Comparison of ENCODE assay signal across 8 cellular contexts in the genomic region with DNA sequence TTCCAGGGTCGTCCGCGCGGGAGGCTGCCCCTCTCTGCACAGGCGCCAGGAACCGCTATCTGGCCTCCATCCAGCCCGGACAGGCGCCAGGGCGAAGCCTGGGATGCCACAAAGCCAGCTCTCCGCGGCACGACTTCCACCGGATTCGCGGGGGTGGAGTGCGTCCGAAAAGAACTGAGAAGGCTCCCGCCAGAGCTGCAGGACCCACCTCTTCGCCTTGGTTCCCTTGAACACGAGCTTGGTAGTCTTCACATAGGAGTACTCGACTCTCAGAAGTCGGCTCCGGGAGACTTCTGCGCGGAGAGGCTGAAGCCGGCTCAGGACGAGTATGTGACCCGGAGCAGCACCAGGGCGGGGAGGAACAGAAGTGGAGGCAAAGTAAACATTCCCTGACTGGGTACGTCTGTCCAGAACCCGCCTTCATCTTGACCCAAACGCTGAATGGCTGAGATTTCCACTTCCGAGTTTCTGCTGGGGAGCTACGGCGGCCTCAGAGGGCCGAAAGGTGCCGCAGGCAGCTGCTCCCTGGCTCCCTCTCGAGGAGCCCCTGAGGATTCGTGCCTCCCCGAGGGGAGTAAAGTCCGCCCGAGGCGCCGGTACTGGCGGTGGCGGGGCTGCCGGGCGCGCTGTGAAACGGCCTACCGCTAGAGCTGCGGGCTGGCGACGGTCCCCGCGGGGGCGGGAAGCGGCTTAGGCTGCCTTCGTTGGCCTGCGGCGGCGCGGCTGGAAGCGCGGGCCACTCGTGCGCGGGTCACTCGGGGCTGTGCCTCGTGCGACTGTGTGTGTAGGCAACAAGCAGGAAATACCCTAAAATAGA.
DNase-seq lines count a peak whose midpoint lies in the region; ATAC-seq and TF ChIP-seq lines count a peak whose summit lies in the region.
"Not testable (repeated sequence)": the region's sequence is repeated elsewhere in the genome, so short reads cannot be mapped to it uniquely, and the experiment has no call there.

No MANE protein-coding gene starts in this region.

- not testable (repeated sequence) for H3K9me2 ChIP-seq in GM23338 (ENCODE audit: insufficient read depth)

- H3F3A ChIP-seq in GM23338 (replicated peaks; ENCODE audit: low read depth), result not testable (repeated sequence)

- peak; percentile 77 for TF ChIP-seq CTCF in GM12865 (IDR thresholded peaks at IDR 0.05; ENCODE audit: insufficient read depth, low read depth, low read length, missing control alignments)
- TF ChIP-seq CTCF in GM23338 (conservative IDR thresholded peaks at IDR 0.05; ENCODE audit: low read depth in 2 of 2), result peak; percentile 46 to 60
- not testable (repeated sequence) for TF ChIP-seq CTCF in chondrocyte (IDR thresholded peaks at IDR 0.05)

- WGBS in thymus, result 5% methylated on average over 71 of the region's 71 CpGs

- H3K4me3 Mint-ChIP-seq in GM23338, result peak overlapping the region; percentile 96
- H3K4me3 Mint-ChIP-seq in activated CD4-positive, alpha-beta memory T cell treated with anti-CD3 and anti-CD28 coated beads for 36 hours, result peak overlapping the region; percentile 93
- not testable (repeated sequence) for H3K4me3 Mint-ChIP-seq in chondrocyte (ENCODE audit: unreplicated experiment)

- H3K79me2 ChIP-seq in GM23338 (replicated peaks; ENCODE audit: insufficient read depth), result peaks cover 27% of the 10 kb centered on the region

- peaks cover 16% of the 10 kb centered on the region; the same call in 1 of the 2 replicates for H3K9me3 ChIP-seq in HUES6 (ENCODE audit: control insufficient read depth, insufficient read depth, low read depth, low read length)
- H3K9me3 ChIP-seq in thymus (ENCODE audit: control insufficient read depth), result not testable (repeated sequence)

- intact Hi-C loops in activated CD4-positive, alpha-beta memory T cell treated with anti-CD3 and anti-CD28 coated beads for 36 hours (cut with micrococcal nuclease), result loop anchor here (5.0 kb wide), 1 partner anchor 1775 kb away; no protein-coding TSS in a partner anchor

- peak overlapping the region; percentile 84 for H3K9ac ChIP-seq in HUES6 (ENCODE audit: low read length)

- H4K20me1 ChIP-seq in GM23338 (replicated peaks; ENCODE audit: insufficient read depth), result not testable (repeated sequence)

- not testable (repeated sequence) for H3K27ac ChIP-seq in GM23338 (ENCODE audit: low read depth); HUES6 (ENCODE audit: low read depth, low read length)
- peak overlapping the region; percentile 70 for H3K27ac ChIP-seq in thymus (ENCODE audit: low read depth)

- POLR2A ChIA-PET in activated CD4-positive, alpha-beta memory T cell treated with anti-CD3 and anti-CD28 coated beads for 36 hours (lab: Charles Lee), result not testable (repeated sequence)

- CTCF ChIA-PET in activated CD4-positive, alpha-beta memory T cell treated with anti-CD3 and anti-CD28 coated beads for 36 hours (lab: Charles Lee), result not testable (repeated sequence)

- H3K4me3 ChIP-seq in GM12865 (ENCODE audit: low read depth, low read length) (peak overlapping the region; percentile 63), GM23338 (peak overlapping the region; percentile 81), HUES6 (ENCODE audit: low read depth, low read length) (peak overlapping the region; percentile 81), iPS-11a (ENCODE audit: low read depth, low read length) (peak overlapping the region; percentile 68), thymus (ENCODE audit: low read length) (peak overlapping the region; percentile 55)

- peak overlapping the region; percentile 92 for H3K4me2 ChIP-seq in GM23338

- H3K9me3 Mint-ChIP-seq in GM23338 (peaks cover 18% of the 10 kb centered on the region), chondrocyte (ENCODE audit: low read depth) (peaks cover 32% of the 10 kb centered on the region)
- H3K9me3 Mint-ChIP-seq in activated CD4-positive, alpha-beta memory T cell treated with anti-CD3 and anti-CD28 coated beads for 36 hours, result peaks cover 15% of the 10 kb centered on the region

- not testable (repeated sequence) for H3K4me1 ChIP-seq in GM23338 (ENCODE audit: insufficient read depth); HUES6 (ENCODE audit: control insufficient read depth, insufficient read depth, low read length); thymus (ENCODE audit: control insufficient read depth, insufficient read depth, low read length)

- not testable (repeated sequence) for H3K4me1 Mint-ChIP-seq in GM23338; chondrocyte (ENCODE audit: low read depth)
- H3K4me1 Mint-ChIP-seq in activated CD4-positive, alpha-beta memory T cell treated with anti-CD3 and anti-CD28 coated beads for 36 hours (ENCODE audit: low read depth), result peaks cover 29% of the 10 kb centered on the region

- ATAC-seq in GM23338, result peak; percentile 99

- not testable (repeated sequence) for H3K36me3 ChIP-seq in GM23338 (ENCODE audit: insufficient read depth); HUES6 (ENCODE audit: control insufficient read depth, insufficient read depth, low read length); thymus (ENCODE audit: control insufficient read depth, insufficient read depth)

- not testable (repeated sequence) for H3K27me3 ChIP-seq in GM23338 (ENCODE audit: insufficient read depth); HUES6 (ENCODE audit: control insufficient read depth, insufficient read depth, low read length); thymus (ENCODE audit: control insufficient read depth, insufficient read depth)

- peak overlapping the region; percentile 85 for H3K27ac Mint-ChIP-seq in GM23338
- H3K27ac Mint-ChIP-seq in activated CD4-positive, alpha-beta memory T cell treated with anti-CD3 and anti-CD28 coated beads for 36 hours, result peak overlapping the region; percentile 82
- H3K27ac Mint-ChIP-seq in chondrocyte (ENCODE audit: unreplicated experiment), result not testable (repeated sequence)

- not testable (repeated sequence) for H3K36me3 Mint-ChIP-seq in GM23338 (ENCODE audit: low read depth); activated CD4-positive, alpha-beta memory T cell treated with anti-CD3 and anti-CD28 coated beads for 36 hours; chondrocyte (ENCODE audit: low read depth)

- H3K27me3 Mint-ChIP-seq in GM23338 (ENCODE audit: insufficient read depth, low read depth, poor library complexity); activated CD4-positive, alpha-beta memory T cell treated with anti-CD3 and anti-CD28 coated beads for 36 hours; chondrocyte (ENCODE audit: low read depth): not testable (repeated sequence)

- H2AFZ ChIP-seq in GM23338, result peak overlapping the region; percentile 63

- peak; percentile 94 for DNase-seq in GM12865 (ENCODE audit: low read depth)
- peak; percentile 89 for DNase-seq in GM23338 (ENCODE audit: low spot score)
- peak; percentile 89 for DNase-seq in activated CD4-positive, alpha-beta memory T cell treated with anti-CD3 and anti-CD28 coated beads for 36 hours
- peak; percentile 90 for DNase-seq in chondrocyte (ENCODE audit: low spot score)
- peak; percentile 91 for DNase-seq in retina

TF ChIP-seq in GM23338, 12 proteins besides CTCF, POLR2A, EP300 and RAD21:
- TF ChIP-seq, protein P1, sequence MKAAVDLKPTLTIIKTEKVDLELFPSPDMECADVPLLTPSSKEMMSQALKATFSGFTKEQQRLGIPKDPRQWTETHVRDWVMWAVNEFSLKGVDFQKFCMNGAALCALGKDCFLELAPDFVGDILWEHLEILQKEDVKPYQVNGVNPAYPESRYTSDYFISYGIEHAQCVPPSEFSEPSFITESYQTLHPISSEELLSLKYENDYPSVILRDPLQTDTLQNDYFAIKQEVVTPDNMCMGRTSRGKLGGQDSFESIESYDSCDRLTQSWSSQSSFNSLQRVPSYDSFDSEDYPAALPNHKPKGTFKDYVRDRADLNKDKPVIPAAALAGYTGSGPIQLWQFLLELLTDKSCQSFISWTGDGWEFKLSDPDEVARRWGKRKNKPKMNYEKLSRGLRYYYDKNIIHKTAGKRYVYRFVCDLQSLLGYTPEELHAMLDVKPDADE (IDR thresholded peaks at IDR 0.05), result 0 out of 2 replicates have a peak, but pooled peaks have one; percentile 42
- TF ChIP-seq CREB1 (CRISPR knock-in tag; IDR thresholded peaks at IDR 0.05; ENCODE audit: low read depth), result 0 out of 2 replicates have a peak, but pooled peaks have one; percentile 39
